In genomic region chr9:129895376-129896268, GRCh38 we compare ENCODE assay signal across 12 cellular contexts.
DNase-seq lines count a peak whose midpoint lies in the region; ATAC-seq and FAIRE-seq lines count a peak whose summit lies in the region.
"Had no signal": no experiment of that assay in that cellular context is flagged by ENCODE, and none has a peak within 500 bp of the region (broad histone marks: within the 10 kb centered on the region; RNA-seq: fewer than 3 reads in every experiment).

No MANE protein-coding gene starts in this region.

- H3K4me3 Mint-ChIP-seq in activated T-cell treated with anti-CD3 and anti-CD28 coated beads, Interleukin-2, amount 50 U/mL, for 4 hours, result no peak overlapping the region
- H3K4me3 Mint-ChIP-seq in activated CD4-positive, alpha-beta T cell treated with anti-CD3 and anti-CD28 coated beads, Interleukin-2, amount 10 ng/mL, durations not matched to agents 7 days and 5 days, result peak overlapping the region; percentile 17

- POLR2A ChIA-PET in activated CD4-positive, alpha-beta T cell treated with anti-CD3 and anti-CD28 coated beads, Interleukin-2, amount 10 ng/mL, durations not matched to agents 7 days and 5 days (lab: Charles Lee), result interaction anchor here (0.7 to 0.9 kb wide), 2 partner anchors 76 to 148 kb away, joined by 3 to 6 read pairs; partner anchors contain the start of gene FNBP1

- CTCF ChIA-PET in activated CD4-positive, alpha-beta T cell treated with anti-CD3 and anti-CD28 coated beads, Interleukin-2, amount 10 ng/mL, durations not matched to agents 7 days and 5 days (lab: Charles Lee), result interaction anchor here (0.6 to 2.1 kb wide), 4 partner anchors 8 to 109 kb away, joined by 3 to 10 read pairs (median 3); no protein-coding TSS in a partner anchor

- peak overlapping the region; percentile 39 for H3K27ac ChIP-seq in cingulate gyrus (ENCODE audit: low read depth, low read length)
- H3K27ac ChIP-seq: upper lobe of right lung had no signal

- ATAC-seq in activated T-cell treated with anti-CD3 and anti-CD28 coated beads, Interleukin-2, amount 50 U/mL, for 4 hours, result no peak
- ATAC-seq in GM19351 (IDR thresholded peaks at IDR 0.05; ENCODE audit: unreplicated experiment), result no peak
- ATAC-seq: HepG2, right cardiac atrium, upper lobe of right lung had no signal

- H3K27me3 Mint-ChIP-seq in activated T-cell treated with anti-CD3 and anti-CD28 coated beads, Interleukin-2, amount 50 U/mL, for 4 hours (ENCODE audit: low read depth), result no peaks in the 10 kb centered on the region
- no peaks in the 10 kb centered on the region for H3K27me3 Mint-ChIP-seq in activated CD4-positive, alpha-beta T cell treated with anti-CD3 and anti-CD28 coated beads, Interleukin-2, amount 10 ng/mL, durations not matched to agents 7 days and 5 days

- no peaks in the 10 kb centered on the region for H3K9me3 Mint-ChIP-seq in activated T-cell treated with anti-CD3 and anti-CD28 coated beads, Interleukin-2, amount 50 U/mL, for 4 hours
- peaks cover 7% of the 10 kb centered on the region for H3K9me3 Mint-ChIP-seq in activated CD4-positive, alpha-beta T cell treated with anti-CD3 and anti-CD28 coated beads, Interleukin-2, amount 10 ng/mL, durations not matched to agents 7 days and 5 days

- peak overlapping the region; percentile 89 for H3K27ac Mint-ChIP-seq in activated CD4-positive, alpha-beta T cell treated with anti-CD3 and anti-CD28 coated beads, Interleukin-2, amount 10 ng/mL, durations not matched to agents 7 days and 5 days

- no peak for FAIRE-seq in urothelium cell line (lab: Jason Lieb, UNC)
- FAIRE-seq: HepG2 had no signal

- DNase-seq in activated T-cell treated with anti-CD3 and anti-CD28 coated beads for 24 hours (ENCODE audit: low read depth) (peak; percentile 21), urothelium cell line (ENCODE audit: low spot score) (no peak), DMS 273 treated with DMSO at 0.1 percent for 48 hours (lab: John Stamatoyannopoulos, UW) (no peak)
- no peak for DNase-seq in activated T-cell treated with anti-CD3 and anti-CD28 coated beads, Interleukin-2, amount 50 U/mL, for 4 hours
- peak; percentile 60 for DNase-seq in activated CD4-positive, alpha-beta T cell treated with anti-CD3 and anti-CD28 coated beads, Interleukin-2, amount 10 ng/mL, durations not matched to agents 7 days and 5 days
- DNase-seq in stimulated activated naive CD4-positive, alpha-beta T cell treated with Interleukin-2 at 50 U/mL for 16 hours (lab: John Stamatoyannopoulos, UW), result peak; percentile 15
- DNase-seq: NCI-H2029 treated with DMSO at 0.1 percent for 48 hours, right cardiac atrium, upper lobe of right lung had no signal

- H3K36me3 Mint-ChIP-seq in activated T-cell treated with anti-CD3 and anti-CD28 coated beads, Interleukin-2, amount 50 U/mL, for 4 hours (ENCODE audit: insufficient read depth), result peaks cover 62% of the 10 kb centered on the region
- H3K36me3 Mint-ChIP-seq in activated CD4-positive, alpha-beta T cell treated with anti-CD3 and anti-CD28 coated beads, Interleukin-2, amount 10 ng/mL, durations not matched to agents 7 days and 5 days (ENCODE audit: low read depth), result peaks cover 87% of the 10 kb centered on the region

- H3K4me1 Mint-ChIP-seq in activated T-cell treated with anti-CD3 and anti-CD28 coated beads, Interleukin-2, amount 50 U/mL, for 4 hours (ENCODE audit: low read depth), result peaks cover 70% of the 10 kb centered on the region
- peaks cover 84% of the 10 kb centered on the region for H3K4me1 Mint-ChIP-seq in activated CD4-positive, alpha-beta T cell treated with anti-CD3 and anti-CD28 coated beads, Interleukin-2, amount 10 ng/mL, durations not matched to agents 7 days and 5 days

Comparison
In these comparisons a context has a peak if more than half of its experiments do, and no peak if none do; other contexts are left out.
1. DNase-seq: peak in activated T-cell treated with anti-CD3 and anti-CD28 coated beads for 24 hours (single experiment), activated CD4-positive, alpha-beta T cell treated with anti-CD3 and anti-CD28 coated beads, Interleukin-2, amount 10 ng/mL, durations not matched to agents 7 days and 5 days (single experiment) and stimulated activated naive CD4-positive, alpha-beta T cell treated with Interleukin-2 at 50 U/mL for 16 hours (single experiment); none in activated T-cell treated with anti-CD3 and anti-CD28 coated beads, Interleukin-2, amount 50 U/mL, for 4 hours (single experiment), urothelium cell line (single experiment) and DMS 273 treated with DMSO at 0.1 percent for 48 hours (single experiment).